ENCODE assay signal across 8 cellular contexts in genomic region chr18:48230459-48231113, GRCh38.
DNase-seq lines count a peak whose midpoint lies in the region; ATAC-seq and TF ChIP-seq lines count a peak whose summit lies in the region.

No MANE protein-coding gene starts in this region.

- ATAC-seq in body of pancreas (peak; percentile 42), left colon (peak; percentile 99), aorta (ENCODE audit: low FRiP score) (peak; percentile 45), HG03342 (IDR thresholded peaks at IDR 0.05; ENCODE audit: unreplicated experiment) (no peak)

- H3K4me1 ChIP-seq in HEK293 (ENCODE audit: control insufficient read depth, insufficient read depth, low read length) (peaks cover 9% of the 10 kb centered on the region), body of pancreas (peaks cover 10% of the 10 kb centered on the region), aorta (ENCODE audit: control insufficient read depth in 1 of 2, insufficient read depth in 2 of 2, low read length in 2 of 2) (no peaks in the 10 kb centered on the region)

- CTCF ChIA-PET in HEK293 (lab: Yijun Ruan, JAX) = interaction anchor here (0.6 to 4.4 kb wide), 44 partner anchors 9 to 490 kb away, joined by 3 to 104 read pairs (median 4); no protein-coding TSS in a partner anchor

- POLR2A ChIA-PET in HEK293 (lab: Yijun Ruan, JAX) = no interaction called here

- TF ChIP-seq CTCF in HEK293 (tag by site-specific recombination; IDR thresholded peaks at IDR 0.05) = peak; percentile 81
- TF ChIP-seq CTCF in body of pancreas (IDR thresholded peaks at IDR 0.05) = peak in 4 of 7 experiments; percentile 17 to 50 (median 34)

- H3K9me3 ChIP-seq in HEK293 (ENCODE audit: control insufficient read depth, insufficient read depth, low read depth, low read length) (no peaks in the 10 kb centered on the region), body of pancreas (no peaks in the 10 kb centered on the region), aorta (ENCODE audit: control insufficient read depth, low read length) (no peaks in the 10 kb centered on the region)

- H3K4me3 ChIP-seq in HEK293 (ENCODE audit: low read depth, low read length) = no peak overlapping the region
- H3K4me3 ChIP-seq in body of pancreas = no peak overlapping the region
- no peak overlapping the region for H3K4me3 ChIP-seq in aorta (ENCODE audit: low read length in 2 of 2)

- H3K27ac ChIP-seq in HEK293 (ENCODE audit: extremely low read depth, low read depth, low read length) (no peak overlapping the region), body of pancreas (no peak overlapping the region), aorta (ENCODE audit: low read depth in 1 of 2, low read length in 2 of 2) (no peak overlapping the region)

- 85 to 89% methylated on average over 4 to 7 of the region's 7 CpGs for WGBS in body of pancreas, 2 donors
- 91 to 93% methylated on average over 7 of the region's 7 CpGs for WGBS in aorta, 2 donors

- H3K27me3 ChIP-seq in body of pancreas (no peaks in the 10 kb centered on the region), aorta (ENCODE audit: control insufficient read depth in 1 of 2, insufficient read depth in 2 of 2, low read length in 1 of 2) (no peaks in the 10 kb centered on the region)

- no peak for TF ChIP-seq POLR2A in body of pancreas (IDR thresholded peaks at IDR 0.05)

- intact Hi-C loops in body of pancreas (cut with DNase I) (no loop called here), left colon (cut with DNase I, micrococcal nuclease) (no loop called here), aorta (cut with DNase I) (loop anchor here in 1 of 2 donors (5.0 to 10.0 kb wide), 2 partner anchors 174 to 217 kb away; partner anchors contain the start of gene ZBTB7C)

- DNase-seq in DMS 273 (lab: John Stamatoyannopoulos, UW; ENCODE audit: unreplicated experiment) (peak; percentile 80), NCI-H69 (lab: John Stamatoyannopoulos, UW) (peak; percentile 96), body of pancreas (peak in 3 of 4 donors; percentile 38 to 58 (median 48)), left colon (peak; percentile 48 to 79), aorta (peak; percentile 76 to 85), occipital lobe (lab: John Stamatoyannopoulos, UW) (no peak)

- H3K36me3 ChIP-seq in HEK293 (ENCODE audit: control insufficient read depth in 2 of 2, insufficient read depth in 1 of 2, low read length in 2 of 2) = no peaks in the 10 kb centered on the region
- no peaks in the 10 kb centered on the region for H3K36me3 ChIP-seq in body of pancreas (replicated peaks in 1 of 2; ENCODE audit: insufficient read depth in 1 of 2, low read depth in 2 of 2)
- H3K36me3 ChIP-seq in aorta (ENCODE audit: control insufficient read depth in 1 of 2, insufficient read depth in 2 of 2, low read length in 1 of 2) = no peaks in the 10 kb centered on the region

TF ChIP-seq in HEK293, 187 proteins besides CTCF, POLR2A, EP300 and RAD21:
- TF ChIP-seq PRDM1 (tag by site-specific recombination; IDR thresholded peaks at IDR 0.05) (peak; percentile 74), ZNF654 (tag by site-specific recombination; IDR thresholded peaks at IDR 0.05; ENCODE audit: low read depth) (peak; percentile 75), ZBTB10 (tag by site-specific recombination; IDR thresholded peaks at IDR 0.05) (no peak)
